ENCODE assay signal across 1 cellular context in genomic region chr7:141452911-141453310, GRCh38.
TF ChIP-seq lines count a peak whose summit lies in the region.

No MANE protein-coding gene starts in this region.

TF ChIP-seq in GM23338, 12 proteins besides CTCF, POLR2A, EP300 and RAD21 (continued from another document):
- TF ChIP-seq REST (IDR thresholded peaks at IDR 0.05; ENCODE audit: unreplicated experiment), result no peak
- no peak for TF ChIP-seq NANOG (IDR thresholded peaks at IDR 0.05; ENCODE audit: borderline replicate concordance)
- no peak for TF ChIP-seq POLR2AphosphoS5 (IDR thresholded peaks at IDR 0.05; ENCODE audit: low read depth)
- TF ChIP-seq ETS1 (IDR thresholded peaks at IDR 0.05), result no peak
- TF ChIP-seq EZH2phosphoT487 (IDR thresholded peaks at IDR 0.05; ENCODE audit: unreplicated experiment), result no peak
